In genomic region chr15:91849749-91850161, GRCh38 we compare ENCODE assay signal across 8 cellular contexts. TPM values are rescaled to one million over a fixed set of nuclear protein-coding genes. Genes with fewer than 3 reads are reported as not detected.
DNase-seq lines count a peak whose midpoint lies in the region; ATAC-seq and TF ChIP-seq lines count a peak whose summit lies in the region.

No MANE protein-coding gene starts in this region.

- no peaks in the 10 kb centered on the region for H3K36me3 ChIP-seq in left ventricle myocardium inferior
- no peaks in the 10 kb centered on the region for H3K36me3 ChIP-seq in mesendoderm (ENCODE audit: control insufficient read depth, insufficient read depth, low read length)
- H3K36me3 ChIP-seq in stomach = no peaks in the 10 kb centered on the region

- TF ChIP-seq EP300 in stomach (IDR thresholded peaks at IDR 0.05) = no peak

- H2BK120ac ChIP-seq in mesendoderm (ENCODE audit: low read depth, low read length) = no peak overlapping the region

- no CpG with 5 or more reads among the region's 7 CpGs for WGBS in mesendoderm (ENCODE audit: extremely low coverage, insufficient coverage, low lambda C conversion rate)
- 60 to 88% (median 74%) methylated on average over 7 of the region's 7 CpGs for WGBS in stomach, 5 donors

- H3K4me2 ChIP-seq in mesendoderm (ENCODE audit: low read length) = no peak overlapping the region

- H3K27ac ChIP-seq in left ventricle myocardium inferior (replicated peaks) = no peak overlapping the region
- H3K27ac ChIP-seq in mesendoderm (ENCODE audit: low read depth, low read length) = no peak overlapping the region
- no peak overlapping the region for H3K27ac ChIP-seq in stomach

- no peak overlapping the region for H2AK5ac ChIP-seq in mesendoderm (ENCODE audit: low read length)

- TF ChIP-seq CTCF in left ventricle myocardium inferior (IDR thresholded peaks at IDR 0.05; ENCODE audit: borderline replicate concordance) (peak; percentile 68), cardiac fibroblast (IDR thresholded peaks at IDR 0.05; ENCODE audit: low read depth, low read length) (peak; percentile 71), stomach (IDR thresholded peaks at IDR 0.05) (peak in 3 of 7 experiments; percentile 43 to 51 (median 48))

- H3K4me3 ChIP-seq in left ventricle myocardium inferior = no peak overlapping the region
- H3K4me3 ChIP-seq in cardiac fibroblast (replicated peaks in 1 of 2; ENCODE audit: low read depth in 2 of 2, low read length in 2 of 2) = no peak overlapping the region
- H3K4me3 ChIP-seq in mesendoderm (ENCODE audit: low read length) = no peak overlapping the region
- H3K4me3 ChIP-seq in stomach = no peak overlapping the region

- H3K56ac ChIP-seq in mesendoderm (ENCODE audit: low read length) = no peak overlapping the region

- H3K9me3 ChIP-seq in left ventricle myocardium inferior (replicated peaks) (no peaks in the 10 kb centered on the region), stomach (no peaks in the 10 kb centered on the region)

- H3K4ac ChIP-seq in mesendoderm (ENCODE audit: low read depth, low read length) = no peak overlapping the region

- peaks cover 34% of the 10 kb centered on the region for H3K4me1 ChIP-seq in left ventricle myocardium inferior
- H3K4me1 ChIP-seq in mesendoderm (ENCODE audit: control insufficient read depth, low read depth, low read length) = peaks cover 2% of the 10 kb centered on the region
- peaks cover 10 to 32% (median 26%) of the 10 kb centered on the region in 4 donors for H3K4me1 ChIP-seq in stomach

- H3K79me2 ChIP-seq in mesendoderm (ENCODE audit: control insufficient read depth, insufficient read depth, low read length) = no peaks in the 10 kb centered on the region

- H2BK5ac ChIP-seq in mesendoderm (ENCODE audit: low read length) = no peak overlapping the region

- DNase-seq in left ventricle myocardium inferior (no peak), left ventricle myocardium superior (no peak), NOMO-1 (lab: John Stamatoyannopoulos, UW; ENCODE audit: unreplicated experiment in 2 of 2) (peak; percentile 71 to 82), cardiac fibroblast (ENCODE audit: low read depth in 2 of 2) (peak; percentile 80 to 81), mesendoderm (peak; percentile 62), NCI-H2107 (lab: John Stamatoyannopoulos, UW) (no peak), stomach (no peak), NCI-H128 (lab: John Stamatoyannopoulos, UW; ENCODE audit: unreplicated experiment) (no peak)

- ATAC-seq in left ventricle myocardium superior = no peak

- H3K9ac ChIP-seq in mesendoderm (ENCODE audit: low read length) = no peak overlapping the region

- H3K79me1 ChIP-seq in mesendoderm (ENCODE audit: low read length) = no peaks in the 10 kb centered on the region

- intact Hi-C loops in left ventricle myocardium inferior (cut with micrococcal nuclease) = loop anchor here (10.0 kb wide), 2 partner anchors 145 to 225 kb away; no protein-coding TSS in a partner anchor
- intact Hi-C loops in left ventricle myocardium superior (cut with micrococcal nuclease) = loop anchor here (5.0 to 10.0 kb wide), 4 partner anchors 75 to 223 kb away; no protein-coding TSS in a partner anchor
- intact Hi-C loops in stomach (cut with DNase I; ENCODE audit: low total_unique reads) = loop anchor here (5.0 to 10.0 kb wide), 3 partner anchors 95 to 555 kb away; no protein-coding TSS in a partner anchor

- no peak overlapping the region for H3K18ac ChIP-seq in mesendoderm (ENCODE audit: low read length)

- no peak overlapping the region for H3K23ac ChIP-seq in mesendoderm (ENCODE audit: low read length)

- H3K27me3 ChIP-seq in left ventricle myocardium inferior (ENCODE audit: low read depth) (no peaks in the 10 kb centered on the region), mesendoderm (ENCODE audit: insufficient read depth, low read length, poor library complexity) (peaks cover 2% of the 10 kb centered on the region), stomach (peaks cover 0 to 10% (median 0%) of the 10 kb centered on the region in 3 donors)

- no peak for TF ChIP-seq POLR2A in stomach (IDR thresholded peaks at IDR 0.05)

- H4K5ac ChIP-seq in mesendoderm (ENCODE audit: low read length) = no peak overlapping the region

- H2BK15ac ChIP-seq in mesendoderm (replicated peaks; ENCODE audit: low read depth) = no peak overlapping the region

- no peak overlapping the region for H4K8ac ChIP-seq in mesendoderm (ENCODE audit: low read depth, low read length)

RNA-seq across cellular contexts. Expression of gene SLCO3A1, which starts 3.8 kb away (rescaled TPM):
- 56.8 TPM for total RNA-seq in left ventricle myocardium inferior
- total RNA-seq in left ventricle myocardium superior = 52.8 TPM
- polyA plus RNA-seq in mesendoderm (2013, experiment 1 of 2) = 6.7 TPM
- 6.6 TPM for polyA plus RNA-seq in mesendoderm (2013, experiment 2 of 2)
- 10 to 100 TPM in 3 of 5 donors, 1 to 10 TPM in 2; 4.6 to 38.8 (median 12.6) TPM for total RNA-seq in stomach
- 10 to 100 TPM in 1 of 3 donors, 1 to 10 TPM in 2; 2.4 to 10.7 (median 3.8) TPM for polyA plus RNA-seq in stomach

Comparison
In these comparisons a context has a peak if more than half of its experiments do, and no peak if none do; other contexts are left out.
1. DNase-seq: peak in NOMO-1 (2 of 2), cardiac fibroblast (2 of 2) and mesendoderm (single experiment); none in left ventricle myocardium inferior (single experiment), left ventricle myocardium superior (single experiment), NCI-H2107 (single experiment), stomach (single experiment) and NCI-H128 (single experiment).